ENCODE assay signal across 6 cellular contexts in genomic region chr19:5623397-5624153, GRCh38. TPM values are rescaled to one million over a fixed set of nuclear protein-coding genes. Genes with fewer than 3 reads are reported as not detected.
A peak's percentile ranks its signal among the peaks of the same experiment; 100 is the strongest.
DNase-seq lines count a peak whose midpoint lies in the region; ATAC-seq and TF ChIP-seq lines count a peak whose summit lies in the region.

No MANE protein-coding gene starts in this region.

- intact Hi-C loops in ascending aorta (cut with DNase I): loop anchor here (2.0 to 10.0 kb wide), 5 partner anchors 67 to 1111 kb away; partner anchors contain the start of genes DPP9, GPR108, KDM4B and RPL36

- DNase-seq in stimulated activated CD4-positive, alpha-beta T cell treated with anti-CD3 and anti-CD28 coated beads, Interleukin-12 subunit alpha, Interleukin-12 subunit beta, amount 100 ng/mL, for 4 hours: peak; percentile 7
- no peak for DNase-seq in stimulated activated CD4-positive, alpha-beta T cell treated with anti-CD3 and anti-CD28 coated beads, Interleukin-2, amount 100 ng/mL, for 48 hours
- peak in 1 of 2 donors; percentile 70 for DNase-seq in ascending aorta (ENCODE audit: low spot score in 2 of 2)
- DNase-seq in GM13976 (ENCODE audit: low spot score): no peak

- H3K27ac ChIP-seq in ascending aorta (peak overlapping the region; percentile 93 to 97), muscle layer of duodenum (ENCODE audit: low read length) (peak overlapping the region; percentile 81)

- ATAC-seq in HG02938 (IDR thresholded peaks at IDR 0.05; ENCODE audit: unreplicated experiment): no peak

- H3K4me1 ChIP-seq in ascending aorta (peaks cover 3 to 55% of the 10 kb centered on the region in 2 donors), muscle layer of duodenum (ENCODE audit: control insufficient read depth in 1 of 2, insufficient read depth in 2 of 2, low read length in 2 of 2) (peaks cover 31 to 78% of the 10 kb centered on the region in 2 donors)

- H3K9me3 ChIP-seq in ascending aorta (no peaks in the 10 kb centered on the region), muscle layer of duodenum (ENCODE audit: control insufficient read depth in 1 of 2, low read length in 2 of 2) (no peaks in the 10 kb centered on the region)

- in situ Hi-C loops in GM13976 (cut with MboI; ENCODE audit: low sequenced_read_pairs, unreplicated experiment): no loop called here

- peak overlapping the region; percentile 86 to 96 for H3K4me3 ChIP-seq in ascending aorta
- peak overlapping the region; percentile 93 to 99 for H3K4me3 ChIP-seq in muscle layer of duodenum (ENCODE audit: low read depth in 1 of 2, low read length in 2 of 2)

- H3K27me3 ChIP-seq in ascending aorta: no peaks in the 10 kb centered on the region
- no peaks in the 10 kb centered on the region for H3K27me3 ChIP-seq in muscle layer of duodenum (ENCODE audit: low read depth, low read length)

- TF ChIP-seq CTCF in ascending aorta (IDR thresholded peaks at IDR 0.05): no peak
- TF ChIP-seq CTCF in GM13976 (IDR thresholded peaks at IDR 0.05; ENCODE audit: borderline replicate concordance, control extremely low read depth, extremely low read depth, insufficient read depth, missing control alignments): no peak

- H3K36me3 ChIP-seq in ascending aorta: peaks cover 15 to 36% of the 10 kb centered on the region in 2 donors
- H3K36me3 ChIP-seq in muscle layer of duodenum (ENCODE audit: control insufficient read depth in 1 of 2, insufficient read depth in 2 of 2, low read length in 2 of 2): peaks cover 29 to 31% of the 10 kb centered on the region in 2 donors

RNA-seq across cellular contexts. Expression of gene SAFB, which starts 0.7 kb away (rescaled TPM):
- 114 TPM for total RNA-seq in ascending aorta

RNA-seq across cellular contexts. Expression of gene SAFB2, which starts 1.0 kb away (rescaled TPM):
- 10.7 TPM for total RNA-seq in ascending aorta

RNA-seq across cellular contexts. Expression of gene TINCR, which starts 55.8 kb away (rescaled TPM):
- not detected for total RNA-seq in ascending aorta

RNA-seq across cellular contexts. Expression of gene MICOS13, which starts 56.7 kb away (rescaled TPM):
- 75.6 TPM for total RNA-seq in ascending aorta

RNA-seq across cellular contexts. Expression of gene HSD11B1L, which starts 57.3 kb away (rescaled TPM):
- 116 TPM for total RNA-seq in ascending aorta
